8 cellular contexts compared by ENCODE assay signal in genomic region chr2:202377308-202377736, GRCh38. TPM values are rescaled to one million over a fixed set of nuclear protein-coding genes. Genes with fewer than 3 reads are reported as not detected.
DNase-seq lines count a peak whose midpoint lies in the region; ATAC-seq and TF ChIP-seq lines count a peak whose summit lies in the region.

No MANE protein-coding gene starts in this region.

- peak in 1 of 2 donors; percentile 48 for TF ChIP-seq POLR2A in adrenal gland (IDR thresholded peaks at IDR 0.05)

- no peaks in the 10 kb centered on the region for H3K27me3 ChIP-seq in adrenal gland

- 0 to 1% (median 1%) methylated on average over 28 to 29 of the region's 29 CpGs for WGBS in adrenal gland, 4 donors

- POLR2A ChIA-PET in HEK293T (lab: Yijun Ruan, JAX) = interaction anchor here (0.6 to 1.6 kb wide), 3 partner anchors 21 to 105 kb away, joined by 3 to 6 read pairs (median 3); no protein-coding TSS in a partner anchor

- intact Hi-C loops in adrenal gland (cut with DNase I) = loop anchor here in 1 of 2 donors (5.0 kb wide), 1 partner anchor 100 kb away; no protein-coding TSS in a partner anchor
- intact Hi-C loops in left ventricle myocardium superior (cut with micrococcal nuclease) = loop anchor here (10.0 kb wide), 1 partner anchor 63 kb away; no protein-coding TSS in a partner anchor
- intact Hi-C loops in posterior cingulate gyrus (cut with DNase I) = loop anchor here (5.0 to 10.0 kb wide), 5 partner anchors 103 to 595 kb away; partner anchors contain the start of genes ALS2, CARF, FAM117B and WDR12

- ATAC-seq in left ventricle myocardium superior = peak; percentile 31

- no peak for TF ChIP-seq CTCF in adrenal gland (IDR thresholded peaks at IDR 0.05)

- peak overlapping the region; percentile 44 to 94 (median 85) for H3K4me3 ChIP-seq in adrenal gland

- H3K36me3 ChIP-seq in adrenal gland (replicated peaks in 1 of 2) = no peaks in the 10 kb centered on the region

- DNase-seq in NCI-H2171 treated with DMSO at 0.1 percent for 48 hours (lab: John Stamatoyannopoulos, UW) (peak; percentile 53), NCI-H2171 (lab: John Stamatoyannopoulos, UW) (no peak), NCI-H69 (lab: John Stamatoyannopoulos, UW) (peak; percentile 47), adrenal gland (peak; percentile 57 to 71 (median 60)), left ventricle myocardium superior (peak; percentile 64), posterior cingulate gyrus (peak; percentile 25 to 90 (median 44)), HEK293T (ENCODE audit: extremely low spot score) (no peak), LoVo (ENCODE audit: low spot score) (no peak)

- peak overlapping the region; percentile 82 to 99 (median 96) for H3K27ac ChIP-seq in adrenal gland

- peaks cover 19 to 58% of the 10 kb centered on the region in 2 donors for H3K4me1 ChIP-seq in adrenal gland (replicated peaks in 1 of 2)

- H3K9me3 ChIP-seq in adrenal gland (replicated peaks in 1 of 3) = no peaks in the 10 kb centered on the region

- CTCF ChIA-PET in HEK293T (lab: Yijun Ruan, JAX) = interaction anchor here (0.5 kb wide), 1 partner anchor 156 kb away, joined by 12 read pairs; no protein-coding TSS in a partner anchor

TF ChIP-seq in HEK293T, 16 proteins besides CTCF, POLR2A, EP300 and RAD21:
- TF ChIP-seq ARNT (IDR thresholded peaks at IDR 0.05) = no peak
- no peak for TF ChIP-seq TARDBP (IDR thresholded peaks at IDR 0.05)
- TF ChIP-seq FOXK2 (IDR thresholded peaks at IDR 0.05) = no peak
- no peak for TF ChIP-seq ZNF384 (IDR thresholded peaks at IDR 0.05)
- TF ChIP-seq HDGF (IDR thresholded peaks at IDR 0.05; ENCODE audit: borderline replicate concordance) = no peak
- TF ChIP-seq NFRKB (IDR thresholded peaks at IDR 0.05) = no peak
- no peak for TF ChIP-seq PKNOX1 (IDR thresholded peaks at IDR 0.05)
- TF ChIP-seq BHLHE40 (IDR thresholded peaks at IDR 0.05; ENCODE audit: borderline replicate concordance) = no peak
- no peak for TF ChIP-seq SUZ12 (IDR thresholded peaks at IDR 0.05)
- TF ChIP-seq FOXA1 (IDR thresholded peaks at IDR 0.05) = no peak
- TF ChIP-seq FOXM1 (IDR thresholded peaks at IDR 0.05; ENCODE audit: borderline replicate concordance) = no peak
- TF ChIP-seq ELF4 (IDR thresholded peaks at IDR 0.05) = no peak
- no peak for TF ChIP-seq SP1 (IDR thresholded peaks at IDR 0.05)
- TF ChIP-seq L3MBTL2 (conservative IDR thresholded peaks at IDR 0.05) = no peak

RNA-seq across cellular contexts. Expression of gene BMPR2, which starts 1.2 kb away (rescaled TPM):
- total RNA-seq in adrenal gland (100 to 1,000 TPM in 3 of 8 donors, 10 to 100 TPM in 5; 75.3 to 123 (median 96.6) TPM), left ventricle myocardium superior (50.0 TPM)
- 10 to 100 TPM in 2 of 3 donors, 1 to 10 TPM in 1; 7.7 to 50.6 (median 10.1) TPM for polyA plus RNA-seq in adrenal gland

Comparison
In these comparisons a context has a peak if more than half of its experiments do, and no peak if none do; other contexts are left out.
1. DNase-seq: peak in NCI-H2171 treated with DMSO at 0.1 percent for 48 hours (single experiment), NCI-H69 (single experiment), adrenal gland (7 of 7), left ventricle myocardium superior (single experiment) and posterior cingulate gyrus (10 of 10); none in NCI-H2171 (single experiment), HEK293T (single experiment) and LoVo (single experiment).